Comparison of ENCODE assay signal across 17 cellular contexts in genomic region chr22:37231406-37232139, GRCh38. TPM values are rescaled to one million over a fixed set of nuclear protein-coding genes. Genes with fewer than 3 reads are reported as not detected.
DNase-seq lines count a peak whose midpoint lies in the region; ATAC-seq and FAIRE-seq lines count a peak whose summit lies in the region.
"Had no signal": no experiment of that assay in that cellular context is flagged by ENCODE, and none has a peak within 500 bp of the region (broad histone marks: within the 10 kb centered on the region; RNA-seq: fewer than 3 reads in every experiment).

No MANE protein-coding gene starts in this region.

- H3K23ac ChIP-seq in mesenchymal stem cell (ENCODE audit: low read length in 2 of 2): peak overlapping the region in 1 of 2 experiments; percentile 9

- peaks cover 24% of the 10 kb centered on the region for H3K79me1 ChIP-seq in mesenchymal stem cell (replicated peaks; ENCODE audit: low read length, poor library complexity, severe bottlenecking)

- no peak overlapping the region for H3K9ac ChIP-seq in mesenchymal stem cell (ENCODE audit: low read length)

- peaks cover 88% of the 10 kb centered on the region for H3K4me1 Mint-ChIP-seq in activated T-helper 1 cell treated with anti-CD3 and anti-CD28 coated beads, Interleukin-12 subunit alpha, Interleukin-12 subunit beta, Interleukin-2, Interleukin-4 antibody, amounts not matched to agents 30 ng/mL and 10 ng/mL and 1 ng/mL, durations not matched to agents 14 hours and 24 hours and 36 hours (ENCODE audit: low read depth)

- H3K36me3 ChIP-seq in mesenchymal stem cell (ENCODE audit: control insufficient read depth in 1 of 2, insufficient read depth in 2 of 2, low read depth in 1 of 2, low read length in 2 of 2): peaks cover 0 to 44% of the 10 kb centered on the region in 2 experiments
- H3K36me3 ChIP-seq: left ventricle myocardium inferior had no signal

- no peak overlapping the region for H2AK5ac ChIP-seq in mesenchymal stem cell (ENCODE audit: low read length, severe bottlenecking)

- peak overlapping the region in 1 of 2 experiments; percentile 29 for H2BK12ac ChIP-seq in mesenchymal stem cell (ENCODE audit: low read length in 2 of 2)

- H3K36me3 Mint-ChIP-seq in activated T-helper 1 cell treated with anti-CD3 and anti-CD28 coated beads, Interleukin-12 subunit alpha, Interleukin-12 subunit beta, Interleukin-2, Interleukin-4 antibody, amounts not matched to agents 30 ng/mL and 10 ng/mL and 1 ng/mL, durations not matched to agents 14 hours and 24 hours and 36 hours (ENCODE audit: low read depth): peaks cover 67% of the 10 kb centered on the region

- H2BK5ac ChIP-seq in mesenchymal stem cell (ENCODE audit: low read depth, low read length, poor library complexity, severe bottlenecking): no peak overlapping the region

- H3K4ac ChIP-seq in mesenchymal stem cell (ENCODE audit: low read depth in 1 of 2, low read length in 2 of 2): peak overlapping the region in 1 of 2 experiments; percentile 41

- no peaks in the 10 kb centered on the region for H3K9me3 Mint-ChIP-seq in activated T-helper 1 cell treated with anti-CD3 and anti-CD28 coated beads, Interleukin-12 subunit alpha, Interleukin-12 subunit beta, Interleukin-2, Interleukin-4 antibody, amounts not matched to agents 30 ng/mL and 10 ng/mL and 1 ng/mL, durations not matched to agents 14 hours and 24 hours and 36 hours

- H3K27ac ChIP-seq in mesenchymal stem cell (ENCODE audit: low read length, poor library complexity, severe bottlenecking): no peak overlapping the region
- H3K27ac ChIP-seq: left ventricle myocardium inferior had no signal

- H3K4me3 ChIP-seq in mesenchymal stem cell (ENCODE audit: insufficient read depth in 1 of 2, low read depth in 1 of 2, low read length in 2 of 2): no peak overlapping the region
- H3K4me3 ChIP-seq: A549, left ventricle myocardium inferior had no signal

- peak overlapping the region; percentile 14 for H4K91ac ChIP-seq in mesenchymal stem cell (ENCODE audit: low read length)

- no peak overlapping the region for H4K8ac ChIP-seq in mesenchymal stem cell (ENCODE audit: low read length)

- peaks cover 42% of the 10 kb centered on the region for H3K4me1 ChIP-seq in mesenchymal stem cell (ENCODE audit: control insufficient read depth, insufficient read depth, low read depth, low read length)
- H3K4me1 ChIP-seq: left ventricle myocardium inferior had no signal

- H3K18ac ChIP-seq in mesenchymal stem cell (ENCODE audit: low read depth in 1 of 2, low read length in 2 of 2): peak overlapping the region in 1 of 2 experiments; percentile 46

- no peaks in the 10 kb centered on the region for H3K27me3 Mint-ChIP-seq in activated T-helper 1 cell treated with anti-CD3 and anti-CD28 coated beads, Interleukin-12 subunit alpha, Interleukin-12 subunit beta, Interleukin-2, Interleukin-4 antibody, amounts not matched to agents 30 ng/mL and 10 ng/mL and 1 ng/mL, durations not matched to agents 14 hours and 24 hours and 36 hours (ENCODE audit: insufficient read depth)

- intact Hi-C loops in activated T-helper 1 cell treated with anti-CD3 and anti-CD28 coated beads, Interleukin-12 subunit alpha, Interleukin-12 subunit beta, Interleukin-2, Interleukin-4 antibody, amounts not matched to agents 30 ng/mL and 10 ng/mL and 1 ng/mL, durations not matched to agents 14 hours and 24 hours and 36 hours (cut with micrococcal nuclease): loop anchor here (1.0 to 10.0 kb wide), 4 partner anchors 51 to 1473 kb away; partner anchors contain the start of genes CYTH4, GTPBP1 and JOSD1

- H2AFZ ChIP-seq in mesenchymal stem cell (ENCODE audit: low read depth, low read length): no peak overlapping the region

- H3K14ac ChIP-seq in mesenchymal stem cell (ENCODE audit: low read length in 2 of 2): peak overlapping the region in 1 of 2 experiments; percentile 68

- WGBS in mesenchymal stem cell: 96% methylated on average over 18 of the region's 21 CpGs

- H2BK15ac ChIP-seq in mesenchymal stem cell (ENCODE audit: low read depth, poor library complexity, severe bottlenecking): no peak overlapping the region

- ATAC-seq in GM19397 (IDR thresholded peaks at IDR 0.05; ENCODE audit: unreplicated experiment): no peak
- ATAC-seq: A549, Panc1 had no signal

- H3K9me3 ChIP-seq in mesenchymal stem cell (ENCODE audit: control insufficient read depth, low read length): no peaks in the 10 kb centered on the region
- H3K9me3 ChIP-seq: A549, left ventricle myocardium inferior had no signal

- FAIRE-seq in RCC 7860 (lab: Jason Lieb, UNC): no peak
- FAIRE-seq: A549 had no signal

- H3K4me3 Mint-ChIP-seq in activated T-helper 1 cell treated with anti-CD3 and anti-CD28 coated beads, Interleukin-12 subunit alpha, Interleukin-12 subunit beta, Interleukin-2, Interleukin-4 antibody, amounts not matched to agents 30 ng/mL and 10 ng/mL and 1 ng/mL, durations not matched to agents 14 hours and 24 hours and 36 hours: peak overlapping the region; percentile 80

- H3K4me2 ChIP-seq in mesenchymal stem cell (ENCODE audit: low read length, poor library complexity, severe bottlenecking): no peak overlapping the region
- H3K4me2 ChIP-seq: A549 had no signal

- peaks cover 0 to 4% of the 10 kb centered on the region in 2 experiments for H3K27me3 ChIP-seq in mesenchymal stem cell (ENCODE audit: control insufficient read depth in 1 of 2, insufficient read depth in 1 of 2, low read length in 2 of 2)

- DNase-seq in activated gamma-delta T cell treated with Interleukin-2 at 50 U/mL for 16 hours (peak; percentile 63), activated gamma-delta T cell (lab: John Stamatoyannopoulos, UW) (no peak), mesenchymal stem cell (no peak), GM19240 (ENCODE audit: insufficient read length, low spot score) (no peak), DMS 273 (lab: John Stamatoyannopoulos, UW; ENCODE audit: unreplicated experiment) (no peak), RCC 7860 (ENCODE audit: low spot score) (no peak)
- no peak for DNase-seq in activated T-helper 1 cell treated with anti-CD3 and anti-CD28 coated beads, Interleukin-12 subunit alpha, Interleukin-12 subunit beta, Interleukin-2, Interleukin-4 antibody, amounts not matched to agents 30 ng/mL and 10 ng/mL and 1 ng/mL, durations not matched to agents 14 hours and 24 hours and 36 hours (ENCODE audit: low spot score)
- DNase-seq: cerebellar nuclear complex, foreskin fibroblast, GDM1, HCEC 1CT, left ventricle myocardium inferior, NCI-H1436 treated with DMSO at 0.1 percent for 48 hours had no signal

- no peak overlapping the region for H2BK120ac ChIP-seq in mesenchymal stem cell (ENCODE audit: low read depth, low read length)

- H3K27ac Mint-ChIP-seq in activated T-helper 1 cell treated with anti-CD3 and anti-CD28 coated beads, Interleukin-12 subunit alpha, Interleukin-12 subunit beta, Interleukin-2, Interleukin-4 antibody, amounts not matched to agents 30 ng/mL and 10 ng/mL and 1 ng/mL, durations not matched to agents 14 hours and 24 hours and 36 hours: peak overlapping the region; percentile 99

RNA-seq across cellular contexts. Expression of gene RAC2, which starts 12.5 kb away (rescaled TPM):
- total RNA-seq in activated T-helper 1 cell treated with anti-CD3 and anti-CD28 coated beads, Interleukin-12 subunit alpha, Interleukin-12 subunit beta, Interleukin-2, Interleukin-4 antibody, amounts not matched to agents 30 ng/mL and 10 ng/mL and 1 ng/mL, durations not matched to agents 14 hours and 24 hours and 36 hours: 592 and 614 TPM in 2 replicates
- polyA plus RNA-seq in mesenchymal stem cell (2013, experiment 1 of 2): 121 TPM
- polyA plus RNA-seq in mesenchymal stem cell (2013, experiment 2 of 2): 117 TPM

RNA-seq across cellular contexts. Expression of gene SSTR3, which starts 19.3 kb away (rescaled TPM):
- total RNA-seq in activated T-helper 1 cell treated with anti-CD3 and anti-CD28 coated beads, Interleukin-12 subunit alpha, Interleukin-12 subunit beta, Interleukin-2, Interleukin-4 antibody, amounts not matched to agents 30 ng/mL and 10 ng/mL and 1 ng/mL, durations not matched to agents 14 hours and 24 hours and 36 hours: 2.3 TPM in 2 replicates
- polyA plus RNA-seq in mesenchymal stem cell (2013, experiment 1 of 2): not detected
- polyA plus RNA-seq in mesenchymal stem cell (2013, experiment 2 of 2): not detected
- total RNA-seq: left ventricle myocardium inferior, pulmonary artery endothelial cell had no signal
- polyA plus RNA-seq: A549 had no signal

RNA-seq across cellular contexts. Expression of gene C1QTNF6, which starts 43.5 kb away (rescaled TPM):
- 4.8 and 4.9 TPM in 2 replicates for total RNA-seq in activated T-helper 1 cell treated with anti-CD3 and anti-CD28 coated beads, Interleukin-12 subunit alpha, Interleukin-12 subunit beta, Interleukin-2, Interleukin-4 antibody, amounts not matched to agents 30 ng/mL and 10 ng/mL and 1 ng/mL, durations not matched to agents 14 hours and 24 hours and 36 hours
- 38.2 TPM for polyA plus RNA-seq in mesenchymal stem cell (2013, experiment 1 of 2)
- 37.9 TPM for polyA plus RNA-seq in mesenchymal stem cell (2013, experiment 2 of 2)

RNA-seq across cellular contexts. Expression of gene CYTH4, which starts 50.7 kb away (rescaled TPM):
- total RNA-seq in activated T-helper 1 cell treated with anti-CD3 and anti-CD28 coated beads, Interleukin-12 subunit alpha, Interleukin-12 subunit beta, Interleukin-2, Interleukin-4 antibody, amounts not matched to agents 30 ng/mL and 10 ng/mL and 1 ng/mL, durations not matched to agents 14 hours and 24 hours and 36 hours: 49.5 and 57.1 TPM in 2 replicates
- 0.65 TPM for polyA plus RNA-seq in mesenchymal stem cell (2013, experiment 1 of 2)
- 0.41 TPM for polyA plus RNA-seq in mesenchymal stem cell (2013, experiment 2 of 2)
